Comparison of ENCODE assay signal across 16 cellular contexts in the genomic region with DNA sequence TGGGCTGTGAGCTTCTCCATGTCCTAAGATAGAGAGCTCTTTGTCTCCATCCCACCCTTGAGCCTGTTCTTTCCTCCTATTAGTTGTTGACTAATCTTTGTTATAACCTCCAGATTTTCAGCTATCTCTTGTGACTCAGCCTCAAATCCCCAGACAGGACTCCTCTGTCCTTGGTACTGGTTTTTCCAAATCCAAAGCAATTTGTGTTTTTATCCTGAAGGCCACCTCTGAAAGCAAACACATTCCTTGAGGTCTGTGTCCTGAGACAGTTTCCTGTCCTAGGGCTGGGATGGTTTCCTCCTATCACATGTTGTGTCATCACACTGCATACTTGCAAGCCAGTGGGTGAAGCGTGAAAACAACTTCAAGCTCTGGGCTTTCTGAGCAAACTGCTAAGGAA. TPM values are rescaled to one million over a fixed set of nuclear protein-coding genes. Genes with fewer than 3 reads are reported as not detected.
A peak's percentile ranks its signal among the peaks of the same experiment; 100 is the strongest.
DNase-seq lines count a peak whose midpoint lies in the region; ATAC-seq and TF ChIP-seq lines count a peak whose summit lies in the region.
"Had no signal": no experiment of that assay in that cellular context is flagged by ENCODE, and none has a peak within 500 bp of the region (broad histone marks: within the 10 kb centered on the region; RNA-seq: fewer than 3 reads in every experiment).

No MANE protein-coding gene starts in this region.

- H3K9me3 Mint-ChIP-seq in CD4-positive, alpha-beta memory T cell, result no peaks in the 10 kb centered on the region

- H3K4me1 ChIP-seq in cardiac muscle cell (ENCODE audit: low read depth), result no peaks in the 10 kb centered on the region
- peaks cover 0 to 9% (median 0%) of the 10 kb centered on the region in 9 donors for H3K4me1 ChIP-seq in heart right ventricle
- H3K4me1 ChIP-seq in CD4-positive, alpha-beta memory T cell (ENCODE audit: insufficient read depth, low read length), result no peaks in the 10 kb centered on the region
- H3K4me1 ChIP-seq: adrenal gland had no signal

- no peak overlapping the region for H3K4me3 ChIP-seq in cardiac muscle cell
- no peak overlapping the region for H3K4me3 ChIP-seq in heart right ventricle
- H3K4me3 ChIP-seq in CD4-positive, alpha-beta memory T cell (ENCODE audit: low read length in 2 of 2), result no peak overlapping the region
- H3K4me3 ChIP-seq: adrenal gland, heart left ventricle, lung had no signal

- H3K4me1 Mint-ChIP-seq in CD4-positive, alpha-beta memory T cell, result peaks cover 3 to 11% (median 5%) of the 10 kb centered on the region in 4 donors

- H3K36me3 ChIP-seq in cardiac muscle cell, result no peaks in the 10 kb centered on the region
- no peaks in the 10 kb centered on the region for H3K36me3 ChIP-seq in heart right ventricle
- H3K36me3 ChIP-seq in CD4-positive, alpha-beta memory T cell (ENCODE audit: insufficient read depth, low read length), result no peaks in the 10 kb centered on the region
- H3K36me3 ChIP-seq: adrenal gland, heart left ventricle had no signal

- intact Hi-C loops in heart right ventricle (cut with DNase I), result no loop called here
- intact Hi-C loops in CD4-positive, alpha-beta memory T cell (cut with micrococcal nuclease), result no loop called here

- H3K4me3 Mint-ChIP-seq in CD4-positive, alpha-beta memory T cell, result no peak overlapping the region

- peak; percentile 37 to 60 for DNase-seq in cardiac muscle cell (ENCODE audit: low read depth in 1 of 2, low spot score in 1 of 2)
- DNase-seq in heart right ventricle, result no peak
- peak; percentile 83 for DNase-seq in amniotic epithelial cell (ENCODE audit: low read depth)
- peak; percentile 86 for DNase-seq in glomerular visceral epithelial cell (ENCODE audit: extremely low spot score)
- DNase-seq in NCI-H1694 treated with DMSO at 0.1 percent for 48 hours (lab: John Stamatoyannopoulos, UW), result no peak
- DNase-seq in CD1c-positive myeloid dendritic cell (ENCODE audit: extremely low spot score), result no peak
- DNase-seq in CD4-positive, alpha-beta memory T cell, result no peak
- DNase-seq in NCI-H1436 (lab: John Stamatoyannopoulos, UW), result no peak
- DNase-seq: 8988T; activated CD4-positive, alpha-beta T cell treated with anti-CD3 and anti-CD28 coated beads for 1 hour; adrenal gland; DMS 273 treated with DMSO at 0.1 percent for 48 hours; heart left ventricle; SW 1271 had no signal

- TF ChIP-seq CTCF in cardiac muscle cell (IDR thresholded peaks at IDR 0.05; ENCODE audit: low read depth, low read length), result no peak
- TF ChIP-seq CTCF in heart right ventricle (IDR thresholded peaks at IDR 0.05), result no peak

- H3K27ac ChIP-seq in cardiac muscle cell (no peak overlapping the region), heart right ventricle (no peak overlapping the region)
- no peak overlapping the region for H3K27ac ChIP-seq in CD4-positive, alpha-beta memory T cell (ENCODE audit: low read depth, low read length)
- H3K27ac ChIP-seq: adrenal gland, HL-60 had no signal

- CTCF ChIA-PET in CD4-positive, alpha-beta memory T cell (lab: Charles Lee; ENCODE audit: partially characterized antibody), result no interaction called here

- H3K27me3 ChIP-seq in cardiac muscle cell, result no peaks in the 10 kb centered on the region
- peaks cover 0 to 19% (median 9%) of the 10 kb centered on the region in 7 donors for H3K27me3 ChIP-seq in heart right ventricle
- H3K27me3 ChIP-seq in CD4-positive, alpha-beta memory T cell (ENCODE audit: insufficient read depth, low read length), result no peaks in the 10 kb centered on the region
- H3K27me3 ChIP-seq: adrenal gland had no signal

- H3K27me3 Mint-ChIP-seq in CD4-positive, alpha-beta memory T cell, result peaks cover 4 to 17% of the 10 kb centered on the region in 2 donors

- H3K9me3 ChIP-seq in cardiac muscle cell (ENCODE audit: low read depth) (no peaks in the 10 kb centered on the region), heart right ventricle (peaks cover 0 to 4% (median 0%) of the 10 kb centered on the region in 11 donors)
- no peaks in the 10 kb centered on the region for H3K9me3 ChIP-seq in CD4-positive, alpha-beta memory T cell (ENCODE audit: control insufficient read depth in 1 of 2, low read length in 2 of 2)
- H3K9me3 ChIP-seq: adrenal gland, heart left ventricle had no signal

- POLR2A ChIA-PET in CD4-positive, alpha-beta memory T cell (lab: Charles Lee; ENCODE audit: partially characterized antibody), result no interaction called here

- WGBS in heart right ventricle, 2 donors, result 65 to 66% methylated on average over 1 of the region's 1 CpG

- no peaks in the 10 kb centered on the region for H3K36me3 Mint-ChIP-seq in CD4-positive, alpha-beta memory T cell

- no peak overlapping the region for H3K27ac Mint-ChIP-seq in CD4-positive, alpha-beta memory T cell

- ATAC-seq in heart right ventricle, result no peak

RNA-seq across cellular contexts. Expression of a gene that starts 8.5 kb away (rescaled TPM):
- total RNA-seq in cardiac muscle cell (29.7 and 39.2 TPM in 2 replicates), heart right ventricle (100 to 1,000 TPM in 1 of 10 donors, 10 to 100 TPM in 1, 1 to 10 TPM in 7, under 1 TPM in 1; 0.41 to 120 (median 5.7) TPM)
- polyA plus RNA-seq in cardiac muscle cell (7.4 and 23.9 TPM in 2 replicates), heart right ventricle (10 to 100 TPM in 1 of 2 donors, under 1 TPM in 1; 0.51 to 12.1 TPM)
- total RNA-seq in CD4-positive, alpha-beta memory T cell, result not detected
- polyA plus RNA-seq in CD4-positive, alpha-beta memory T cell, result not detected

Comparison
In these comparisons a context has a peak if more than half of its experiments do, and no peak if none do; other contexts are left out.
1. DNase-seq: peak in cardiac muscle cell (2 of 2), amniotic epithelial cell (single experiment) and glomerular visceral epithelial cell (single experiment); none in heart right ventricle (0 of 2), NCI-H1694 treated with DMSO at 0.1 percent for 48 hours (single experiment), CD1c-positive myeloid dendritic cell (single experiment), CD4-positive, alpha-beta memory T cell (0 of 5) and NCI-H1436 (single experiment).